Comparison of ENCODE assay signal across 11 cellular contexts in genomic region chr4:56803473-56803872, GRCh38. TPM values are rescaled to one million over a fixed set of nuclear protein-coding genes. Genes with fewer than 3 reads are reported as not detected.
DNase-seq lines count a peak whose midpoint lies in the region; ATAC-seq, FAIRE-seq and TF ChIP-seq lines count a peak whose summit lies in the region.
"Had no signal": no experiment of that assay in that cellular context is flagged by ENCODE, and none has a peak within 500 bp of the region (broad histone marks: within the 10 kb centered on the region; RNA-seq: fewer than 3 reads in every experiment).

No MANE protein-coding gene starts in this region.

- peaks cover 7% of the 10 kb centered on the region for H3K27me3 Mint-ChIP-seq in activated CD4-positive, alpha-beta T cell treated with anti-CD3 and anti-CD28 coated beads, Interleukin-2, amount 10 ng/mL, durations not matched to agents 24 days and 14 days

- peak overlapping the region; percentile 8; the same call in 1 of the 2 replicates for H3K27ac ChIP-seq in VCaP

- H3K36me3 Mint-ChIP-seq in activated CD4-positive, alpha-beta T cell treated with anti-CD3 and anti-CD28 coated beads, Interleukin-2, amount 10 ng/mL, durations not matched to agents 24 days and 14 days (ENCODE audit: low read depth), result no peaks in the 10 kb centered on the region
- H3K36me3 Mint-ChIP-seq in stimulated activated effector memory CD8-positive, alpha-beta T cell treated with anti-CD3 and anti-CD28 coated beads, Interleukin-12 subunit alpha, Interleukin-12 subunit beta, amount 100 ng/mL, for 72 hours, result no peaks in the 10 kb centered on the region

- FAIRE-seq in GM19239 (lab: Jason Lieb, UNC) (no peak), D721Med (lab: Jason Lieb, UNC) (no peak)

- intact Hi-C loops in activated CD4-positive, alpha-beta T cell treated with anti-CD3 and anti-CD28 coated beads, Interleukin-2, amount 10 ng/mL, durations not matched to agents 24 days and 14 days (cut with micrococcal nuclease), result no loop called here

- ATAC-seq in stimulated activated effector memory CD8-positive, alpha-beta T cell treated with anti-CD3 and anti-CD28 coated beads, Interleukin-12 subunit alpha, Interleukin-12 subunit beta, amount 100 ng/mL, for 72 hours, result peak; percentile 22

- TF ChIP-seq CTCF in VCaP (conservative IDR thresholded peaks at IDR 0.05) (no peak), D721Med (IDR thresholded peaks at IDR 0.05; ENCODE audit: insufficient read depth, missing control alignments) (no peak)

- no peak for DNase-seq in activated CD4-positive, alpha-beta T cell treated with anti-CD3 and anti-CD28 coated beads, Interleukin-2, amount 10 ng/mL, durations not matched to agents 24 days and 14 days
- no peak for DNase-seq in activated CD4-positive, alpha-beta T cell treated with anti-CD3 and anti-CD28 coated beads for 4 hours
- DNase-seq in KBM-7, result peak; percentile 96
- DNase-seq in stimulated activated effector memory CD8-positive, alpha-beta T cell treated with anti-CD3 and anti-CD28 coated beads, Interleukin-12 subunit alpha, Interleukin-12 subunit beta, amount 100 ng/mL, for 72 hours (ENCODE audit: low spot score in 2 of 2), result no peak
- no peak for DNase-seq in GM19239 (ENCODE audit: insufficient read length, low spot score)
- no peak for DNase-seq in D721Med (ENCODE audit: insufficient read length, low spot score)
- DNase-seq in NCI-H2196 (lab: John Stamatoyannopoulos, UW; ENCODE audit: unreplicated experiment), result no peak
- DNase-seq: activated CD4-positive, alpha-beta T cell treated with anti-CD3 and anti-CD28 coated beads for 1 hour; NCI-H2171 treated with DMSO at 0.1 percent for 48 hours had no signal

- H3K4me3 Mint-ChIP-seq in activated CD4-positive, alpha-beta T cell treated with anti-CD3 and anti-CD28 coated beads, Interleukin-2, amount 10 ng/mL, durations not matched to agents 24 days and 14 days, result peak overlapping the region; percentile 28
- H3K4me3 Mint-ChIP-seq in stimulated activated effector memory CD8-positive, alpha-beta T cell treated with anti-CD3 and anti-CD28 coated beads, Interleukin-12 subunit alpha, Interleukin-12 subunit beta, amount 100 ng/mL, for 72 hours, result no peak overlapping the region

- in situ Hi-C loops in KBM-7 (cut with MboI; ENCODE audit: low pct_unique_long_range_greater_than_20kb, low sequenced_read_pairs), result no loop called here

- no peaks in the 10 kb centered on the region for H3K9me3 Mint-ChIP-seq in activated CD4-positive, alpha-beta T cell treated with anti-CD3 and anti-CD28 coated beads, Interleukin-2, amount 10 ng/mL, durations not matched to agents 24 days and 14 days
- no peaks in the 10 kb centered on the region for H3K9me3 Mint-ChIP-seq in stimulated activated effector memory CD8-positive, alpha-beta T cell treated with anti-CD3 and anti-CD28 coated beads, Interleukin-12 subunit alpha, Interleukin-12 subunit beta, amount 100 ng/mL, for 72 hours

- H3K27ac Mint-ChIP-seq in activated CD4-positive, alpha-beta T cell treated with anti-CD3 and anti-CD28 coated beads, Interleukin-2, amount 10 ng/mL, durations not matched to agents 24 days and 14 days, result peak overlapping the region; percentile 48
- no peak overlapping the region for H3K27ac Mint-ChIP-seq in stimulated activated effector memory CD8-positive, alpha-beta T cell treated with anti-CD3 and anti-CD28 coated beads, Interleukin-12 subunit alpha, Interleukin-12 subunit beta, amount 100 ng/mL, for 72 hours

- peaks cover 25% of the 10 kb centered on the region for H3K4me1 Mint-ChIP-seq in activated CD4-positive, alpha-beta T cell treated with anti-CD3 and anti-CD28 coated beads, Interleukin-2, amount 10 ng/mL, durations not matched to agents 24 days and 14 days
- H3K4me1 Mint-ChIP-seq in stimulated activated effector memory CD8-positive, alpha-beta T cell treated with anti-CD3 and anti-CD28 coated beads, Interleukin-12 subunit alpha, Interleukin-12 subunit beta, amount 100 ng/mL, for 72 hours, result peaks cover 19% of the 10 kb centered on the region

RNA-seq across cellular contexts. Expression of gene SPINK2, which starts 18.0 kb away (rescaled TPM):
- 0.37 and 0.54 TPM in 2 replicates for total RNA-seq in activated CD4-positive, alpha-beta T cell treated with anti-CD3 and anti-CD28 coated beads, Interleukin-2, amount 10 ng/mL, durations not matched to agents 24 days and 14 days
- total RNA-seq: glomerular endothelial cell had no signal
